In the genomic region with DNA sequence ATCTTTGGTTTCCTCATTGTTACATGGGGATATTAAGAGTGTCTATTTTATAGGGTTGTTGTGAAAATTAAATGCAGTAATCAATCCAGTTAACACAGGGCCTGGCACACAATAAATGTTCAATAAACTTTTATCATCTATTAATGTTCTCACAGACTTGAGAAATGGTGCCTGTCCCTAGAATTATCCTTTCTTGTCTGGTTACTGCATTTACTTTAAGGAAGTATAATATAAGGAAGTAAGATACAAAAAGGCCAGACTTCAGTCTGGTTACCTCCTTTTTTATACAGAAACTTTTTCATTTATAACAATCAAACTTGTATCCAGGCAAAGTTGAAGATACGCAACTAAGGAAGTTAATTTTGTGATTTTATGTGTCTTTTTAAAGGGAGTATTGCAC, we compare ENCODE assay signal across 7 cellular contexts.
"Had no signal": no experiment of that assay in that cellular context is flagged by ENCODE, and none has a peak within 500 bp of the region (broad histone marks: within the 10 kb centered on the region; RNA-seq: fewer than 3 reads in every experiment).

No MANE protein-coding gene starts in this region.

- H3K4me1 ChIP-seq: HAP-1 had no signal

- H3K27ac ChIP-seq: GM23248 had no signal

- H3K4me3 ChIP-seq: GM23248, HAP-1 had no signal

- DNase-seq: GM23248, GOT3, H7, HFFc6, IMR-90 had no signal

- H3K9ac ChIP-seq: GM23248 had no signal

- H3K9me3 ChIP-seq: HAP-1 had no signal

- H3K36me3 ChIP-seq: HAP-1 had no signal

- ATAC-seq: HCT116 had no signal

- H2AFZ ChIP-seq: GM23248 had no signal
